ENCODE assay signal across 19 cellular contexts in genomic region chr19:45141203-45141900, GRCh38. TPM values are rescaled to one million over a fixed set of nuclear protein-coding genes. Genes with fewer than 3 reads are reported as not detected.
DNase-seq lines count a peak whose midpoint lies in the region; ATAC-seq, FAIRE-seq and TF ChIP-seq lines count a peak whose summit lies in the region.
"Had no signal": no experiment of that assay in that cellular context is flagged by ENCODE, and none has a peak within 500 bp of the region (broad histone marks: within the 10 kb centered on the region; RNA-seq: fewer than 3 reads in every experiment).

No MANE protein-coding gene starts in this region.

- DNase-seq in H9 (no peak), K562 (ENCODE audit: extremely low read depth in 1 of 4, low spot score in 3 of 4) (no peak), kidney (peak; percentile 70), osteoblast (ENCODE audit: insufficient read length, low spot score, missing footprints) (peak; percentile 26), adrenal gland (no peak), body of pancreas (no peak), HEK293T (ENCODE audit: extremely low spot score) (no peak)
- DNase-seq in CD4-positive, alpha-beta T cell: no peak
- DNase-seq: ACHN, DMS153, DMS79 treated with DMSO at 0.1 percent for 48 hours, EL, IMR-90 had no signal

- no peak overlapping the region for H4K91ac ChIP-seq in H9 (ENCODE audit: insufficient read length, low read depth, low read length)

- H3K4me3 ChIP-seq in K562 (no peak overlapping the region), kidney (ENCODE audit: low read length in 2 of 2) (no peak overlapping the region), osteoblast (ENCODE audit: insufficient read depth, low read length) (no peak overlapping the region), adrenal gland (no peak overlapping the region), body of pancreas (no peak overlapping the region)
- H3K4me3 ChIP-seq: BLaER1 treated with 17β-estradiol and CSF1 and Interleukin-3, amounts not matched to agents 10 nM and 100 nM had no signal

- H4K20me1 ChIP-seq in H9 (ENCODE audit: control insufficient read depth, insufficient read depth, insufficient read length) (no peaks in the 10 kb centered on the region), K562 (replicated peaks; ENCODE audit: control insufficient read depth, insufficient read depth, low read length) (peaks cover 3% of the 10 kb centered on the region; the same call in 1 of the 2 replicates), osteoblast (ENCODE audit: insufficient read depth, low read length) (peaks cover 21% of the 10 kb centered on the region)

- no peak overlapping the region for H3K4ac ChIP-seq in H9 (ENCODE audit: low read depth, low read length)

- H4K5ac ChIP-seq in H9 (ENCODE audit: insufficient read length, low read depth, low read length): no peak overlapping the region

- H3K4me3 Mint-ChIP-seq in H9: no peak overlapping the region
- no peak overlapping the region for H3K4me3 Mint-ChIP-seq in CD4-positive, alpha-beta T cell
- H3K4me3 Mint-ChIP-seq: CD4-positive, alpha-beta memory T cell had no signal

- no peak overlapping the region for H3T11ph ChIP-seq in H9 (ENCODE audit: low read length)

- no peak for TF ChIP-seq POLR2A in K562 (conservative IDR thresholded peaks at IDR 0.05)
- no peak for TF ChIP-seq POLR2A in adrenal gland (IDR thresholded peaks at IDR 0.05)
- TF ChIP-seq POLR2A in body of pancreas (IDR thresholded peaks at IDR 0.05): no peak

- intact Hi-C loops in K562 (cut with micrococcal nuclease) (no loop called here), kidney (cut with DNase I) (no loop called here), adrenal gland (cut with DNase I) (loop anchor here in 1 of 2 donors (5.0 kb wide), 1 partner anchor 79 kb away; no protein-coding TSS in a partner anchor), body of pancreas (cut with DNase I) (no loop called here)
- intact Hi-C loops in CD4-positive, alpha-beta T cell (cut with DNase I, micrococcal nuclease): no loop called here

- H3K14ac ChIP-seq in H9 (ENCODE audit: insufficient read depth, low read length): no peak overlapping the region

- WGBS in H9 (ENCODE audit: extremely low coverage, insufficient read length, low lambda C conversion rate): no CpG with 5 or more reads among the region's 28 CpGs
- WGBS in K562 (ENCODE audit: insufficient coverage, low coverage, missing lambda C conversion rate): 96% methylated on average over 24 of the region's 28 CpGs
- WGBS in adrenal gland, 4 donors: 93 to 94% (median 94%) methylated on average over 12 to 28 of the region's 28 CpGs
- 93 to 97% methylated on average over 20 to 28 of the region's 28 CpGs for WGBS in body of pancreas, 2 donors

- H3K27ac Mint-ChIP-seq in H9: peak overlapping the region in 2 of 3 experiments; percentile 28 to 49; a peak in 3 of 7 replicates
- no peak overlapping the region for H3K27ac Mint-ChIP-seq in CD4-positive, alpha-beta T cell

- no peaks in the 10 kb centered on the region for H3K9me1 ChIP-seq in K562 (ENCODE audit: control insufficient read depth, insufficient read depth, low read length)

- no peak overlapping the region for H2BK5ac ChIP-seq in H9 (ENCODE audit: insufficient read length, low read length)

- H3K9me3 ChIP-seq in H9 (ENCODE audit: control insufficient read depth, low read depth, low read length) (no peaks in the 10 kb centered on the region), K562 (replicated peaks; ENCODE audit: control insufficient read depth, insufficient read depth, low read depth, low read length) (no peaks in the 10 kb centered on the region), kidney (ENCODE audit: control insufficient read depth in 1 of 2, low read length in 2 of 2) (no peaks in the 10 kb centered on the region), osteoblast (ENCODE audit: low read depth, low read length) (no peaks in the 10 kb centered on the region), adrenal gland (replicated peaks in 1 of 3) (no peaks in the 10 kb centered on the region), body of pancreas (no peaks in the 10 kb centered on the region)
- H3K9me3 ChIP-seq in CD4-positive, alpha-beta T cell (ENCODE audit: control insufficient read depth, low read length): no peaks in the 10 kb centered on the region
- H3K9me3 ChIP-seq: BLaER1 treated with 17β-estradiol and CSF1 and Interleukin-3, amounts not matched to agents 10 nM and 100 nM had no signal

- H3K79me2 ChIP-seq in H9 (ENCODE audit: insufficient read depth, low read length) (no peaks in the 10 kb centered on the region), K562 (ENCODE audit: control insufficient read depth, insufficient read depth, low read length) (peaks cover 10% of the 10 kb centered on the region; the same call in 2 of the 3 replicates), osteoblast (ENCODE audit: insufficient read depth, low read length) (peaks cover 32% of the 10 kb centered on the region)

- H4K8ac ChIP-seq in H9 (replicated peaks; ENCODE audit: insufficient read length, low read depth, low read length): no peak overlapping the region

- no peak overlapping the region for H3K18ac ChIP-seq in H9 (ENCODE audit: insufficient read length, low read depth, low read length)

- H3K36me3 ChIP-seq in K562 (ENCODE audit: control insufficient read depth, insufficient read depth, low read length) (peaks cover 51% of the 10 kb centered on the region; the same call in 1 of the 3 replicates), kidney (ENCODE audit: control insufficient read depth in 1 of 2, insufficient read depth in 2 of 2, low read length in 2 of 2) (peaks cover 2 to 4% of the 10 kb centered on the region in 2 donors), osteoblast (ENCODE audit: insufficient read depth, low read length) (peaks cover 12% of the 10 kb centered on the region), adrenal gland (replicated peaks in 1 of 2) (peaks cover 0 to 35% of the 10 kb centered on the region in 2 donors), body of pancreas (replicated peaks in 1 of 2; ENCODE audit: insufficient read depth in 1 of 2, low read depth in 2 of 2) (peaks cover 4 to 7% of the 10 kb centered on the region in 2 donors)

- peaks cover 10 to 29% (median 27%) of the 10 kb centered on the region in 3 experiments; a peak in 6 of 7 replicates for H3K36me3 Mint-ChIP-seq in H9 (ENCODE audit: insufficient read depth in 1 of 3, low read depth in 3 of 3)
- peaks cover 17% of the 10 kb centered on the region for H3K36me3 Mint-ChIP-seq in CD4-positive, alpha-beta T cell (ENCODE audit: low read depth)

- no peak for TF ChIP-seq RAD21 in K562 (CRISPR knock-in tag; conservative IDR thresholded peaks at IDR 0.05 in 1 of 2, IDR thresholded peaks at IDR 0.05 in 1 of 2)

- TF ChIP-seq CTCF in H9 (conservative IDR thresholded peaks at IDR 0.05) (no peak), K562 (IDR thresholded peaks at IDR 0.05 in 2 of 3, conservative IDR thresholded peaks at IDR 0.05 in 1 of 3; ENCODE audit: insufficient read depth in 2 of 3, low read depth in 1 of 3, low read length in 3 of 3) (no peak), kidney (IDR thresholded peaks at IDR 0.05; ENCODE audit: borderline replicate concordance, extremely low read depth, insufficient read depth) (no peak), osteoblast (IDR thresholded peaks at IDR 0.05; ENCODE audit: extremely low read depth, low read depth, low read length) (no peak), adrenal gland (IDR thresholded peaks at IDR 0.05) (no peak), body of pancreas (IDR thresholded peaks at IDR 0.05) (no peak)
- no peak for TF ChIP-seq CTCF in CD4-positive, alpha-beta T cell (IDR thresholded peaks at IDR 0.05)

- H2BK120ac ChIP-seq in H9 (ENCODE audit: low read depth, low read length, poor library complexity, severe bottlenecking): no peak overlapping the region

- H3K4me1 ChIP-seq in H9 (ENCODE audit: insufficient read depth, low read length) (no peaks in the 10 kb centered on the region), K562 (replicated peaks in 1 of 2; ENCODE audit: control insufficient read depth in 2 of 2, insufficient read depth in 2 of 2, low read length in 2 of 2) (peaks cover 0 to 62% of the 10 kb centered on the region in 2 experiments; a peak in 2 of 5 replicates), kidney (ENCODE audit: control insufficient read depth in 1 of 2, insufficient read depth in 1 of 2, low read depth in 1 of 2, low read length in 2 of 2) (no peaks in the 10 kb centered on the region), osteoblast (ENCODE audit: insufficient read depth, low read length) (no peaks in the 10 kb centered on the region), adrenal gland (replicated peaks in 1 of 2) (peaks cover 20 to 36% of the 10 kb centered on the region in 2 donors), body of pancreas (peaks cover 13% of the 10 kb centered on the region)

- peaks cover 17 to 19% of the 10 kb centered on the region in 2 experiments for H3K4me1 Mint-ChIP-seq in H9
- H3K4me1 Mint-ChIP-seq in CD4-positive, alpha-beta T cell (ENCODE audit: low read depth): no peaks in the 10 kb centered on the region

- H3K56ac ChIP-seq in H9 (ENCODE audit: insufficient read length, low read depth, low read length): no peak overlapping the region

- H3K79me1 ChIP-seq in H9 (ENCODE audit: insufficient read depth, low read depth, low read length, poor library complexity, severe bottlenecking): no peaks in the 10 kb centered on the region

- no peak overlapping the region for H3K27ac ChIP-seq in H9 (ENCODE audit: insufficient read length, low read depth, low read length)
- no peak overlapping the region for H3K27ac ChIP-seq in K562 (ENCODE audit: extremely low read depth, low read depth, low read length)
- no peak overlapping the region for H3K27ac ChIP-seq in kidney (ENCODE audit: low read depth in 2 of 2, low read length in 2 of 2)
- H3K27ac ChIP-seq in osteoblast (ENCODE audit: low read depth, low read length): no peak overlapping the region
- H3K27ac ChIP-seq in adrenal gland: no peak overlapping the region
- no peak overlapping the region for H3K27ac ChIP-seq in CD4-positive, alpha-beta T cell (ENCODE audit: low read depth, low read length)
- no peak overlapping the region for H3K27ac ChIP-seq in body of pancreas

- no peak overlapping the region for H3K4me2 ChIP-seq in H9 (ENCODE audit: insufficient read depth, insufficient read length, low read length)
- H3K4me2 ChIP-seq in K562 (ENCODE audit: insufficient read depth, low read length): no peak overlapping the region
- no peak overlapping the region for H3K4me2 ChIP-seq in osteoblast (ENCODE audit: insufficient read depth, low read length)
- H3K4me2 ChIP-seq: BLaER1 treated with 17β-estradiol and CSF1 and Interleukin-3, amounts not matched to agents 10 nM and 100 nM had no signal

- POLR2A ChIA-PET in K562 (lab: Yijun Ruan, JAX) (interaction anchor here (1.1 kb wide), 1 partner anchor 20 kb away, joined by 3 read pairs; the partner anchor contains the start of gene NKPD1), HEK293T (lab: Yijun Ruan, JAX) (interaction anchor here (1.1 kb wide), 1 partner anchor 36 kb away, joined by 3 read pairs; the partner anchor contains the start of gene TRAPPC6A)
- POLR2A ChIA-PET in CD4-positive, alpha-beta T cell (lab: Charles Lee): no interaction called here

- no peaks in the 10 kb centered on the region for H3K23me2 ChIP-seq in H9 (ENCODE audit: insufficient read length, low read depth, low read length, poor library complexity, severe bottlenecking)

- no peak overlapping the region for H2AFZ ChIP-seq in H9 (ENCODE audit: low read length)
- H2AFZ ChIP-seq in K562 (ENCODE audit: low read depth, low read length): no peak overlapping the region
- H2AFZ ChIP-seq in osteoblast (ENCODE audit: low read length): no peak overlapping the region

- H2AK5ac ChIP-seq in H9 (ENCODE audit: insufficient read length, low read length): no peak overlapping the region

- no peak overlapping the region for H3K23ac ChIP-seq in H9 (ENCODE audit: insufficient read length, low read depth, low read length)

- H3K27me3 Mint-ChIP-seq in H9 (ENCODE audit: low read depth): no peaks in the 10 kb centered on the region
- H3K27me3 Mint-ChIP-seq in CD4-positive, alpha-beta T cell: no peaks in the 10 kb centered on the region
- H3K27me3 Mint-ChIP-seq: CD4-positive, alpha-beta memory T cell had no signal

- ATAC-seq in K562: no peak
- no peak for ATAC-seq in CD4-positive, alpha-beta T cell (ENCODE audit: poor library complexity)
- ATAC-seq in body of pancreas: no peak
- ATAC-seq: HCT116 had no signal

- CTCF ChIA-PET in K562 (lab: Yijun Ruan, JAX; ENCODE audit: low intra/inter-chr PET ratio): no interaction called here
- CTCF ChIA-PET in CD4-positive, alpha-beta T cell (lab: Charles Lee): no interaction called here
- CTCF ChIA-PET in HEK293T (lab: Yijun Ruan, JAX): no interaction called here

- H2BK12ac ChIP-seq in H9 (ENCODE audit: insufficient read length, low read depth, low read length): no peak overlapping the region

- no peak for FAIRE-seq in K562 (lab: Jason Lieb, UNC)
- no peak for FAIRE-seq in kidney (lab: Jason Lieb, UNC)
- FAIRE-seq: D721Med, G401.6 had no signal

- no peak overlapping the region for H3K9ac ChIP-seq in H9 (ENCODE audit: extremely low read depth, insufficient read length, low read length)
- peak overlapping the region in 1 of 2 experiments; percentile 56; a peak in 2 of 4 replicates for H3K9ac ChIP-seq in K562 (ENCODE audit: insufficient read depth in 1 of 2, low read depth in 2 of 2, low read length in 2 of 2)
- H3K9ac ChIP-seq in kidney (ENCODE audit: low read length in 2 of 2): no peak overlapping the region

- TF ChIP-seq EP300 in K562 (IDR thresholded peaks at IDR 0.05; ENCODE audit: low read length): no peak

- H3K27me3 ChIP-seq in H9 (ENCODE audit: insufficient read depth, low read length) (no peaks in the 10 kb centered on the region), K562 (ENCODE audit: control insufficient read depth in 2 of 2, insufficient read depth in 2 of 2, low read length in 2 of 2) (no peaks in the 10 kb centered on the region), osteoblast (ENCODE audit: insufficient read depth, low read length) (no peaks in the 10 kb centered on the region), adrenal gland (no peaks in the 10 kb centered on the region), body of pancreas (no peaks in the 10 kb centered on the region)
- H3K27me3 ChIP-seq in CD4-positive, alpha-beta T cell (ENCODE audit: control insufficient read depth, insufficient read depth, low read length): no peaks in the 10 kb centered on the region
- H3K27me3 ChIP-seq: BLaER1 treated with 17β-estradiol and CSF1 and Interleukin-3, amounts not matched to agents 10 nM and 100 nM had no signal

- no peak overlapping the region for H2BK15ac ChIP-seq in H9 (ENCODE audit: low read depth, low read length)

- in situ Hi-C loops in K562 (cut with MboI): no loop called here

- no peak overlapping the region for H2BK20ac ChIP-seq in H9 (ENCODE audit: low read depth, low read length, poor library complexity, severe bottlenecking)

- H3K9me3 Mint-ChIP-seq in H9: no peaks in the 10 kb centered on the region
- no peaks in the 10 kb centered on the region for H3K9me3 Mint-ChIP-seq in CD4-positive, alpha-beta T cell
- H3K9me3 Mint-ChIP-seq: CD4-positive, alpha-beta memory T cell had no signal

- BruUV-seq in K562 (replicated peaks; lab: Mats Ljungman, UMichigan): no TSS peak

RNA-seq across cellular contexts. Expression of gene NKPD1, which starts 19.4 kb away (rescaled TPM):
- total RNA-seq in H9 (2021) (0.17 and 0.46 TPM in 2 replicates), K562 (2014; rRNA removed) (0.09 TPM in 1 of 2 replicates, not detected in the other), K562 (2014; rRNA removed; fragmentation: Illumina TruSeq; extraction: Trizol) (not detected in 2 replicates), K562 (2015; rRNA removed; fragmentation: Illumina TruSeq; extraction: Trizol) (not detected in 2 replicates), K562 (2021) (0.04 TPM in 2 replicates), kidney (0.09 TPM), osteoblast (0.29 TPM in 1 of 2 replicates, not detected in the other), adrenal gland (1 to 10 TPM in 1 of 8 donors, under 1 TPM in 6, not detected in 1; 0.06 to 1.1 (median 0.27) TPM), body of pancreas (not detected)
- total RNA-seq in K562 (2011; cell fraction: chromatin; rRNA removed; ENCODE audit: low replicate concordance): 0.30 TPM in 1 of 2 replicates, not detected in the other
- total RNA-seq in K562 (2011; cell fraction: nucleolus; rRNA removed): 0.17 and 0.79 TPM in 2 replicates
- total RNA-seq in K562 (2011; cell fraction: nucleoplasm; rRNA removed): 0.15 TPM in 2 replicates
- polyA plus RNA-seq in K562 (2011; rRNA removed) (0.01 TPM in 1 of 2 replicates, not detected in the other), K562 (2014; fragmentation: Illumina TruSeq; extraction: Trizol) (0.03 TPM in 1 of 2 replicates, not detected in the other), K562 (2014; fragmentation: Nextera tagmentation; extraction: Ambion mirVana) (not detected), K562 (2014; rRNA removed) (0.04 and 0.07 TPM in 2 replicates), kidney (ENCODE audit: insufficient read depth, low read depth, low replicate concordance) (not detected), adrenal gland (under 1 TPM in 2 of 3 donors, not detected in 1; 0.13 to 0.16 TPM)
- polyA plus RNA-seq in K562 (2011; cell fraction: cytosol; rRNA removed): 0.03 and 0.13 TPM in 2 replicates
- polyA plus RNA-seq in K562 (2011; cell fraction: nucleus; rRNA removed): 0.11 and 0.20 TPM in 2 replicates
- polyA plus RNA-seq in K562 (2012): 0.03 and 0.26 TPM in 2 replicates
- polyA minus RNA-seq in K562 (2011; rRNA and poly(A)+ RNA removed): not detected in 2 replicates
- polyA minus RNA-seq in K562 (2011; cell fraction: cytosol; rRNA and poly(A)+ RNA removed): not detected in 2 replicates
- 0.11 and 0.13 TPM in 2 replicates for polyA minus RNA-seq in K562 (2011; cell fraction: nucleus; rRNA and poly(A)+ RNA removed)
- under 1 TPM; 0.73 to 0.91 TPM for total RNA-seq in CD4-positive, alpha-beta T cell
- total RNA-seq: A172 had no signal

RNA-seq across cellular contexts. Expression of gene TRAPPC6A, which starts 36.7 kb away (rescaled TPM):
- total RNA-seq in H9 (2021): 57.8 and 59.9 TPM in 2 replicates
- total RNA-seq in K562 (2011; cell fraction: chromatin; rRNA removed; ENCODE audit: low replicate concordance): 3.4 and 9.5 TPM in 2 replicates
- total RNA-seq in K562 (2011; cell fraction: nucleolus; rRNA removed): 12.4 and 13.0 TPM in 2 replicates
- total RNA-seq in K562 (2011; cell fraction: nucleoplasm; rRNA removed): 5.6 and 7.4 TPM in 2 replicates
- total RNA-seq in K562 (2014; rRNA removed): 16.6 and 18.8 TPM in 2 replicates
- 1.5 and 2.7 TPM in 2 replicates for total RNA-seq in K562 (2014; rRNA removed; fragmentation: Illumina TruSeq; extraction: Trizol)
- 9.5 and 11.6 TPM in 2 replicates for total RNA-seq in K562 (2015; rRNA removed; fragmentation: Illumina TruSeq; extraction: Trizol)
- total RNA-seq in K562 (2021): 17.8 and 20.2 TPM in 2 replicates
- 22.4 and 35.8 TPM in 2 replicates for polyA plus RNA-seq in K562 (2011; rRNA removed)
- polyA plus RNA-seq in K562 (2011; cell fraction: cytosol; rRNA removed): 69.0 and 84.4 TPM in 2 replicates
- polyA plus RNA-seq in K562 (2011; cell fraction: nucleus; rRNA removed): 28.2 and 34.8 TPM in 2 replicates
- polyA plus RNA-seq in K562 (2012): 27.4 and 76.0 TPM in 2 replicates
- polyA plus RNA-seq in K562 (2014; fragmentation: Illumina TruSeq; extraction: Trizol): 5.0 and 14.3 TPM in 2 replicates
- 1 to 10 TPM in 1 of 2 experiments, under 1 TPM in 1; 0.82 to 7.7 TPM for polyA plus RNA-seq in K562 (2014; fragmentation: Nextera tagmentation; extraction: Ambion mirVana)
- polyA plus RNA-seq in K562 (2014; rRNA removed): 23.6 and 28.2 TPM in 2 replicates
- polyA minus RNA-seq in K562 (2011; rRNA and poly(A)+ RNA removed): 2.7 and 4.5 TPM in 2 replicates
- 5.6 and 15.6 TPM in 2 replicates for polyA minus RNA-seq in K562 (2011; cell fraction: cytosol; rRNA and poly(A)+ RNA removed)
- polyA minus RNA-seq in K562 (2011; cell fraction: nucleus; rRNA and poly(A)+ RNA removed): 4.2 and 5.3 TPM in 2 replicates
- total RNA-seq in kidney: 37.2 TPM
- 123 TPM for polyA plus RNA-seq in kidney (ENCODE audit: insufficient read depth, low read depth, low replicate concordance)
- total RNA-seq in osteoblast: 13.8 and 17.4 TPM in 2 replicates
- 10 to 100 TPM; 24.6 to 71.4 (median 37.9) TPM for total RNA-seq in adrenal gland
- 10 to 100 TPM in 2 of 3 donors, 1 to 10 TPM in 1; 5.1 to 41.7 (median 34.3) TPM for polyA plus RNA-seq in adrenal gland
- 10 to 100 TPM; 32.0 to 38.8 TPM for total RNA-seq in CD4-positive, alpha-beta T cell
- total RNA-seq in body of pancreas: 1 to 10 TPM in 1 of 2 donors, not detected in 1; 8.3 TPM

RNA-seq across cellular contexts. Expression of gene BLOC1S3, which starts 37.2 kb away (rescaled TPM):
- total RNA-seq in H9 (2021): 9.2 and 12.2 TPM in 2 replicates
- total RNA-seq in K562 (2011; cell fraction: chromatin; rRNA removed; ENCODE audit: low replicate concordance): 10.9 and 22.2 TPM in 2 replicates
- 17.1 and 20.5 TPM in 2 replicates for total RNA-seq in K562 (2011; cell fraction: nucleolus; rRNA removed)
- 16.6 and 18.9 TPM in 2 replicates for total RNA-seq in K562 (2011; cell fraction: nucleoplasm; rRNA removed)
- 5.2 and 9.8 TPM in 2 replicates for total RNA-seq in K562 (2014; rRNA removed)
- total RNA-seq in K562 (2014; rRNA removed; fragmentation: Illumina TruSeq; extraction: Trizol): 3.3 and 3.9 TPM in 2 replicates
- 4.3 and 4.4 TPM in 2 replicates for total RNA-seq in K562 (2015; rRNA removed; fragmentation: Illumina TruSeq; extraction: Trizol)
- total RNA-seq in K562 (2021): 17.1 and 20.2 TPM in 2 replicates
- 6.2 and 11.4 TPM in 2 replicates for polyA plus RNA-seq in K562 (2011; rRNA removed)
- 12.4 and 13.2 TPM in 2 replicates for polyA plus RNA-seq in K562 (2011; cell fraction: cytosol; rRNA removed)
- 9.9 and 10.0 TPM in 2 replicates for polyA plus RNA-seq in K562 (2011; cell fraction: nucleus; rRNA removed)
- polyA plus RNA-seq in K562 (2012): 10.1 and 12.7 TPM in 2 replicates
- 10.3 and 11.1 TPM in 2 replicates for polyA plus RNA-seq in K562 (2014; fragmentation: Illumina TruSeq; extraction: Trizol)
- 10 to 100 TPM; 12.4 to 16.1 TPM for polyA plus RNA-seq in K562 (2014; fragmentation: Nextera tagmentation; extraction: Ambion mirVana)
- polyA plus RNA-seq in K562 (2014; rRNA removed): 7.6 and 10.4 TPM in 2 replicates
- 6.1 and 9.3 TPM in 2 replicates for polyA minus RNA-seq in K562 (2011; rRNA and poly(A)+ RNA removed)
- polyA minus RNA-seq in K562 (2011; cell fraction: cytosol; rRNA and poly(A)+ RNA removed): 6.8 and 9.4 TPM in 2 replicates
- polyA minus RNA-seq in K562 (2011; cell fraction: nucleus; rRNA and poly(A)+ RNA removed): 4.2 and 7.1 TPM in 2 replicates
- 13.2 TPM for total RNA-seq in kidney
- 5.2 TPM for polyA plus RNA-seq in kidney (ENCODE audit: insufficient read depth, low read depth, low replicate concordance)
- 7.2 and 10.0 TPM in 2 replicates for total RNA-seq in osteoblast
- total RNA-seq in adrenal gland: 10 to 100 TPM; 13.6 to 25.5 (median 19.0) TPM
- polyA plus RNA-seq in adrenal gland: 10 to 100 TPM in 1 of 3 donors, 1 to 10 TPM in 2; 3.9 to 11.9 (median 4.1) TPM
- 10 to 100 TPM; 14.7 to 18.8 TPM for total RNA-seq in CD4-positive, alpha-beta T cell
- total RNA-seq in body of pancreas: 10 to 100 TPM in 1 of 2 donors, 1 to 10 TPM in 1; 4.9 to 12.5 TPM

RNA-seq across cellular contexts. Expression of gene PPP1R37, which starts 48.4 kb away (rescaled TPM):
- 29.9 and 33.6 TPM in 2 replicates for total RNA-seq in H9 (2021)
- 32.7 and 64.0 TPM in 2 replicates for total RNA-seq in K562 (2011; cell fraction: chromatin; rRNA removed; ENCODE audit: low replicate concordance)
- total RNA-seq in K562 (2011; cell fraction: nucleolus; rRNA removed): 49.9 and 53.4 TPM in 2 replicates
- total RNA-seq in K562 (2011; cell fraction: nucleoplasm; rRNA removed): 37.0 and 42.9 TPM in 2 replicates
- 20.3 and 38.6 TPM in 2 replicates for total RNA-seq in K562 (2014; rRNA removed)
- 3.1 and 3.5 TPM in 2 replicates for total RNA-seq in K562 (2014; rRNA removed; fragmentation: Illumina TruSeq; extraction: Trizol)
- total RNA-seq in K562 (2015; rRNA removed; fragmentation: Illumina TruSeq; extraction: Trizol): 7.9 and 8.4 TPM in 2 replicates
- 16.4 and 17.6 TPM in 2 replicates for total RNA-seq in K562 (2021)
- polyA plus RNA-seq in K562 (2011; rRNA removed): 7.3 and 8.0 TPM in 2 replicates
- polyA plus RNA-seq in K562 (2011; cell fraction: cytosol; rRNA removed): 7.1 and 13.5 TPM in 2 replicates
- 51.3 and 83.8 TPM in 2 replicates for polyA plus RNA-seq in K562 (2011; cell fraction: nucleus; rRNA removed)
- 18.5 and 23.4 TPM in 2 replicates for polyA plus RNA-seq in K562 (2012)
- 2.7 and 5.0 TPM in 2 replicates for polyA plus RNA-seq in K562 (2014; fragmentation: Illumina TruSeq; extraction: Trizol)
- polyA plus RNA-seq in K562 (2014; fragmentation: Nextera tagmentation; extraction: Ambion mirVana): under 1 TPM; 0.04 to 0.10 TPM
- polyA plus RNA-seq in K562 (2014; rRNA removed): 19.9 and 22.0 TPM in 2 replicates
- polyA minus RNA-seq in K562 (2011; rRNA and poly(A)+ RNA removed): 4.4 and 5.2 TPM in 2 replicates
- polyA minus RNA-seq in K562 (2011; cell fraction: cytosol; rRNA and poly(A)+ RNA removed): 4.8 and 13.3 TPM in 2 replicates
- 14.3 and 14.8 TPM in 2 replicates for polyA minus RNA-seq in K562 (2011; cell fraction: nucleus; rRNA and poly(A)+ RNA removed)
- total RNA-seq in kidney: 33.0 TPM
- polyA plus RNA-seq in kidney (ENCODE audit: insufficient read depth, low read depth, low replicate concordance): 21.6 TPM
- total RNA-seq in osteoblast: 43.9 and 53.6 TPM in 2 replicates
- total RNA-seq in adrenal gland: 10 to 100 TPM; 39.6 to 86.7 (median 55.7) TPM
- polyA plus RNA-seq in adrenal gland: 100 to 1,000 TPM in 1 of 3 donors, 10 to 100 TPM in 2; 16.4 to 244 (median 45.4) TPM
- 10 to 100 TPM; 17.2 to 19.6 TPM for total RNA-seq in CD4-positive, alpha-beta T cell
- total RNA-seq in body of pancreas: 10 to 100 TPM; 16.6 to 49.8 TPM

Comparison
In these comparisons a context has a peak if more than half of its experiments do, and no peak if none do; other contexts are left out.
1. DNase-seq: peak in kidney (single experiment) and osteoblast (single experiment); none in H9 (single experiment), K562 (0 of 4), adrenal gland (0 of 7), CD4-positive, alpha-beta T cell (0 of 10), body of pancreas (0 of 4) and HEK293T (single experiment).